Comparison of ENCODE assay signal across 1 cellular context in genomic region chr1:204806943-204807624, GRCh38.
TF ChIP-seq lines count a peak whose summit lies in the region.

No MANE protein-coding gene starts in this region.

TF ChIP-seq in HEK293, 187 proteins besides CTCF, POLR2A, EP300 and RAD21 (continued from another document and continues in another):
- TF ChIP-seq, protein P1, sequence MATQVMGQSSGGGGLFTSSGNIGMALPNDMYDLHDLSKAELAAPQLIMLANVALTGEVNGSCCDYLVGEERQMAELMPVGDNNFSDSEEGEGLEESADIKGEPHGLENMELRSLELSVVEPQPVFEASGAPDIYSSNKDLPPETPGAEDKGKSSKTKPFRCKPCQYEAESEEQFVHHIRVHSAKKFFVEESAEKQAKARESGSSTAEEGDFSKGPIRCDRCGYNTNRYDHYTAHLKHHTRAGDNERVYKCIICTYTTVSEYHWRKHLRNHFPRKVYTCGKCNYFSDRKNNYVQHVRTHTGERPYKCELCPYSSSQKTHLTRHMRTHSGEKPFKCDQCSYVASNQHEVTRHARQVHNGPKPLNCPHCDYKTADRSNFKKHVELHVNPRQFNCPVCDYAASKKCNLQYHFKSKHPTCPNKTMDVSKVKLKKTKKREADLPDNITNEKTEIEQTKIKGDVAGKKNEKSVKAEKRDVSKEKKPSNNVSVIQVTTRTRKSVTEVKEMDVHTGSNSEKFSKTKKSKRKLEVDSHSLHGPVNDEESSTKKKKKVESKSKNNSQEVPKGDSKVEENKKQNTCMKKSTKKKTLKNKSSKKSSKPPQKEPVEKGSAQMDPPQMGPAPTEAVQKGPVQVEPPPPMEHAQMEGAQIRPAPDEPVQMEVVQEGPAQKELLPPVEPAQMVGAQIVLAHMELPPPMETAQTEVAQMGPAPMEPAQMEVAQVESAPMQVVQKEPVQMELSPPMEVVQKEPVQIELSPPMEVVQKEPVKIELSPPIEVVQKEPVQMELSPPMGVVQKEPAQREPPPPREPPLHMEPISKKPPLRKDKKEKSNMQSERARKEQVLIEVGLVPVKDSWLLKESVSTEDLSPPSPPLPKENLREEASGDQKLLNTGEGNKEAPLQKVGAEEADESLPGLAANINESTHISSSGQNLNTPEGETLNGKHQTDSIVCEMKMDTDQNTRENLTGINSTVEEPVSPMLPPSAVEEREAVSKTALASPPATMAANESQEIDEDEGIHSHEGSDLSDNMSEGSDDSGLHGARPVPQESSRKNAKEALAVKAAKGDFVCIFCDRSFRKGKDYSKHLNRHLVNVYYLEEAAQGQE (tag by site-specific recombination; IDR thresholded peaks at IDR 0.05) = peak; percentile 57
- no peak for TF ChIP-seq ZNF18 (tag by site-specific recombination; IDR thresholded peaks at IDR 0.05)
- TF ChIP-seq ZNF623 (tag by site-specific recombination; IDR thresholded peaks at IDR 0.05) = no peak
- TF ChIP-seq ZNF792 (tag by site-specific recombination; IDR thresholded peaks at IDR 0.05) = no peak
- TF ChIP-seq ZNF221 (tag by site-specific recombination; IDR thresholded peaks at IDR 0.05; ENCODE audit: borderline replicate concordance) = no peak
- peak; percentile 54; the same call in 1 of the 2 replicates for TF ChIP-seq ZNF843 (tag by site-specific recombination; IDR thresholded peaks at IDR 0.05)
- TF ChIP-seq KLF17 (tag by site-specific recombination; IDR thresholded peaks at IDR 0.05) = peak; percentile 88
- TF ChIP-seq ZBTB1 (tag by site-specific recombination; IDR thresholded peaks at IDR 0.05) = no peak
- TF ChIP-seq, protein P2, sequence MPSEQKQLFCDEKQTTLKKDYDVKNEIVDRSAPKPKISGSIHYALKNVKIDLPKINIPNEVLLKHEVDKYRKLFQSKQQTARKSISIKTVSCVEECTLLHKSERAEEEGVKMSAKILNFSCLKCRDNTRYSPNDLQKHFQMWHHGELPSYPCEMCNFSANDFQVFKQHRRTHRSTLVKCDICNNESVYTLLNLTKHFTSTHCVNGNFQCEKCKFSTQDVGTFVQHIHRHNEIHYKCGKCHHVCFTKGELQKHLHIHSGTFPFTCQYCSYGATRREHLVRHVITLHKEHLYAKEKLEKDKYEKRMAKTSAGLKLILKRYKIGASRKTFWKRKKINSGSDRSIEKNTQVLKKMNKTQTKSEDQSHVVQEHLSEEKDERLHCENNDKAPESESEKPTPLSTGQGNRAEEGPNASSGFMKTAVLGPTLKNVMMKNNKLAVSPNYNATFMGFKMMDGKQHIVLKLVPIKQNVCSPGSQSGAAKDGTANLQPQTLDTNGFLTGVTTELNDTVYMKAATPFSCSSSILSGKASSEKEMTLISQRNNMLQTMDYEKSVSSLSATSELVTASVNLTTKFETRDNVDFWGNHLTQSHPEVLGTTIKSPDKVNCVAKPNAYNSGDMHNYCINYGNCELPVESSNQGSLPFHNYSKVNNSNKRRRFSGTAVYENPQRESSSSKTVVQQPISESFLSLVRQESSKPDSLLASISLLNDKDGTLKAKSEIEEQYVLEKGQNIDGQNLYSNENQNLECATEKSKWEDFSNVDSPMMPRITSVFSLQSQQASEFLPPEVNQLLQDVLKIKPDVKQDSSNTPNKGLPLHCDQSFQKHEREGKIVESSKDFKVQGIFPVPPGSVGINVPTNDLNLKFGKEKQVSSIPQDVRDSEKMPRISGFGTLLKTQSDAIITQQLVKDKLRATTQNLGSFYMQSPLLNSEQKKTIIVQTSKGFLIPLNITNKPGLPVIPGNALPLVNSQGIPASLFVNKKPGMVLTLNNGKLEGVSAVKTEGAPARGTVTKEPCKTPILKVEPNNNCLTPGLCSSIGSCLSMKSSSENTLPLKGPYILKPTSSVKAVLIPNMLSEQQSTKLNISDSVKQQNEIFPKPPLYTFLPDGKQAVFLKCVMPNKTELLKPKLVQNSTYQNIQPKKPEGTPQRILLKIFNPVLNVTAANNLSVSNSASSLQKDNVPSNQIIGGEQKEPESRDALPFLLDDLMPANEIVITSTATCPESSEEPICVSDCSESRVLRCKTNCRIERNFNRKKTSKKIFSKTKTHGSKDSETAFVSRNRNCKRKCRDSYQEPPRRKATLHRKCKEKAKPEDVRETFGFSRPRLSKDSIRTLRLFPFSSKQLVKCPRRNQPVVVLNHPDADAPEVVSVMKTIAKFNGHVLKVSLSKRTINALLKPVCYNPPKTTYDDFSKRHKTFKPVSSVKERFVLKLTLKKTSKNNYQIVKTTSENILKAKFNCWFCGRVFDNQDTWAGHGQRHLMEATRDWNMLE (tag by site-specific recombination; conservative IDR thresholded peaks at IDR 0.05; ENCODE audit: low read depth) = no peak; the same call in 1 of the 2 replicates
- no peak for TF ChIP-seq SETDB1 (IDR thresholded peaks at IDR 0.05; ENCODE audit: insufficient read length, low read length)
- no peak for TF ChIP-seq ZFP3 (tag by site-specific recombination; IDR thresholded peaks at IDR 0.05; ENCODE audit: low read depth)
- TF ChIP-seq ZNF433 (tag by site-specific recombination; IDR thresholded peaks at IDR 0.05; ENCODE audit: low read depth) = no peak
- TF ChIP-seq ZNF660 (tag by site-specific recombination; IDR thresholded peaks at IDR 0.05) = peak; percentile 81
- TF ChIP-seq GFI1B (tag by site-specific recombination; IDR thresholded peaks at IDR 0.05) = no peak
- TF ChIP-seq, protein P3, sequence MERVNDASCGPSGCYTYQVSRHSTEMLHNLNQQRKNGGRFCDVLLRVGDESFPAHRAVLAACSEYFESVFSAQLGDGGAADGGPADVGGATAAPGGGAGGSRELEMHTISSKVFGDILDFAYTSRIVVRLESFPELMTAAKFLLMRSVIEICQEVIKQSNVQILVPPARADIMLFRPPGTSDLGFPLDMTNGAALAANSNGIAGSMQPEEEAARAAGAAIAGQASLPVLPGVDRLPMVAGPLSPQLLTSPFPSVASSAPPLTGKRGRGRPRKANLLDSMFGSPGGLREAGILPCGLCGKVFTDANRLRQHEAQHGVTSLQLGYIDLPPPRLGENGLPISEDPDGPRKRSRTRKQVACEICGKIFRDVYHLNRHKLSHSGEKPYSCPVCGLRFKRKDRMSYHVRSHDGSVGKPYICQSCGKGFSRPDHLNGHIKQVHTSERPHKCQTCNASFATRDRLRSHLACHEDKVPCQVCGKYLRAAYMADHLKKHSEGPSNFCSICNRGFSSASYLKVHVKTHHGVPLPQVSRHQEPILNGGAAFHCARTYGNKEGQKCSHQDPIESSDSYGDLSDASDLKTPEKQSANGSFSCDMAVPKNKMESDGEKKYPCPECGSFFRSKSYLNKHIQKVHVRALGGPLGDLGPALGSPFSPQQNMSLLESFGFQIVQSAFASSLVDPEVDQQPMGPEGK (tag by site-specific recombination; IDR thresholded peaks at IDR 0.05) = peak; percentile 63
- no peak for TF ChIP-seq ZNF140 (tag by site-specific recombination; IDR thresholded peaks at IDR 0.05)
- peak; percentile 82 for TF ChIP-seq ZEB2 (tag by site-specific recombination; IDR thresholded peaks at IDR 0.05)
- TF ChIP-seq ZNF560 (tag by site-specific recombination; IDR thresholded peaks at IDR 0.05; ENCODE audit: borderline replicate concordance) = no peak
- TF ChIP-seq PRDM1 (tag by site-specific recombination; IDR thresholded peaks at IDR 0.05) = no peak
- TF ChIP-seq ZNF510 (tag by site-specific recombination; IDR thresholded peaks at IDR 0.05; ENCODE audit: insufficient replicate concordance) = no peak
- no peak for TF ChIP-seq YY1 (tag by site-specific recombination; IDR thresholded peaks at IDR 0.05)
- peak; percentile 73 for TF ChIP-seq BCL11A (tag by site-specific recombination; IDR thresholded peaks at IDR 0.05; ENCODE audit: low read depth)
- TF ChIP-seq ZNF501 (tag by site-specific recombination; IDR thresholded peaks at IDR 0.05) = peak; percentile 86; the same call in 1 of the 2 replicates
- TF ChIP-seq YY2 (tag by site-specific recombination; IDR thresholded peaks at IDR 0.05) = no peak
- TF ChIP-seq ZNF473 (tag by site-specific recombination; IDR thresholded peaks at IDR 0.05) = no peak
- TF ChIP-seq OSR2 (tag by site-specific recombination; IDR thresholded peaks at IDR 0.05) = no peak
- TF ChIP-seq ZNF292 (tag by site-specific recombination; IDR thresholded peaks at IDR 0.05; ENCODE audit: borderline replicate concordance, low read depth) = no peak
- TF ChIP-seq ZNF596 (tag by site-specific recombination; IDR thresholded peaks at IDR 0.05) = no peak
- TF ChIP-seq ZNF558 (tag by site-specific recombination; IDR thresholded peaks at IDR 0.05) = no peak
- no peak for TF ChIP-seq ZNF266 (tag by site-specific recombination; IDR thresholded peaks at IDR 0.05; ENCODE audit: low read depth)
- TF ChIP-seq ZNF335 (tag by site-specific recombination; conservative IDR thresholded peaks at IDR 0.05) = peak; percentile 53
- TF ChIP-seq SCRT1 (tag by site-specific recombination; IDR thresholded peaks at IDR 0.05; ENCODE audit: borderline replicate concordance) = no peak
- no peak for TF ChIP-seq ZNF416 (tag by site-specific recombination; IDR thresholded peaks at IDR 0.05)
- TF ChIP-seq ZNF624 (tag by site-specific recombination; IDR thresholded peaks at IDR 0.05) = no peak
- no peak for TF ChIP-seq ZNF214 (tag by site-specific recombination; IDR thresholded peaks at IDR 0.05; ENCODE audit: borderline replicate concordance)
- TF ChIP-seq PRDM4 (tag by site-specific recombination; IDR thresholded peaks at IDR 0.05) = no peak
- TF ChIP-seq, protein P4, sequence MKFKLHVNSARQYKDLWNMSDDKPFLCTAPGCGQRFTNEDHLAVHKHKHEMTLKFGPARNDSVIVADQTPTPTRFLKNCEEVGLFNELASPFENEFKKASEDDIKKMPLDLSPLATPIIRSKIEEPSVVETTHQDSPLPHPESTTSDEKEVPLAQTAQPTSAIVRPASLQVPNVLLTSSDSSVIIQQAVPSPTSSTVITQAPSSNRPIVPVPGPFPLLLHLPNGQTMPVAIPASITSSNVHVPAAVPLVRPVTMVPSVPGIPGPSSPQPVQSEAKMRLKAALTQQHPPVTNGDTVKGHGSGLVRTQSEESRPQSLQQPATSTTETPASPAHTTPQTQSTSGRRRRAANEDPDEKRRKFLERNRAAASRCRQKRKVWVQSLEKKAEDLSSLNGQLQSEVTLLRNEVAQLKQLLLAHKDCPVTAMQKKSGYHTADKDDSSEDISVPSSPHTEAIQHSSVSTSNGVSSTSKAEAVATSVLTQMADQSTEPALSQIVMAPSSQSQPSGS (tag by site-specific recombination; IDR thresholded peaks at IDR 0.05; ENCODE audit: low read depth) = no peak
- no peak for TF ChIP-seq KLF9 (tag by site-specific recombination; IDR thresholded peaks at IDR 0.05; ENCODE audit: low read depth)
- TF ChIP-seq, protein P5, sequence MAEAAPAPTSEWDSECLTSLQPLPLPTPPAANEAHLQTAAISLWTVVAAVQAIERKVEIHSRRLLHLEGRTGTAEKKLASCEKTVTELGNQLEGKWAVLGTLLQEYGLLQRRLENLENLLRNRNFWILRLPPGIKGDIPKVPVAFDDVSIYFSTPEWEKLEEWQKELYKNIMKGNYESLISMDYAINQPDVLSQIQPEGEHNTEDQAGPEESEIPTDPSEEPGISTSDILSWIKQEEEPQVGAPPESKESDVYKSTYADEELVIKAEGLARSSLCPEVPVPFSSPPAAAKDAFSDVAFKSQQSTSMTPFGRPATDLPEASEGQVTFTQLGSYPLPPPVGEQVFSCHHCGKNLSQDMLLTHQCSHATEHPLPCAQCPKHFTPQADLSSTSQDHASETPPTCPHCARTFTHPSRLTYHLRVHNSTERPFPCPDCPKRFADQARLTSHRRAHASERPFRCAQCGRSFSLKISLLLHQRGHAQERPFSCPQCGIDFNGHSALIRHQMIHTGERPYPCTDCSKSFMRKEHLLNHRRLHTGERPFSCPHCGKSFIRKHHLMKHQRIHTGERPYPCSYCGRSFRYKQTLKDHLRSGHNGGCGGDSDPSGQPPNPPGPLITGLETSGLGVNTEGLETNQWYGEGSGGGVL (tag by site-specific recombination; IDR thresholded peaks at IDR 0.05) = no peak; the same call in 1 of the 2 replicates
